In the genomic region with DNA sequence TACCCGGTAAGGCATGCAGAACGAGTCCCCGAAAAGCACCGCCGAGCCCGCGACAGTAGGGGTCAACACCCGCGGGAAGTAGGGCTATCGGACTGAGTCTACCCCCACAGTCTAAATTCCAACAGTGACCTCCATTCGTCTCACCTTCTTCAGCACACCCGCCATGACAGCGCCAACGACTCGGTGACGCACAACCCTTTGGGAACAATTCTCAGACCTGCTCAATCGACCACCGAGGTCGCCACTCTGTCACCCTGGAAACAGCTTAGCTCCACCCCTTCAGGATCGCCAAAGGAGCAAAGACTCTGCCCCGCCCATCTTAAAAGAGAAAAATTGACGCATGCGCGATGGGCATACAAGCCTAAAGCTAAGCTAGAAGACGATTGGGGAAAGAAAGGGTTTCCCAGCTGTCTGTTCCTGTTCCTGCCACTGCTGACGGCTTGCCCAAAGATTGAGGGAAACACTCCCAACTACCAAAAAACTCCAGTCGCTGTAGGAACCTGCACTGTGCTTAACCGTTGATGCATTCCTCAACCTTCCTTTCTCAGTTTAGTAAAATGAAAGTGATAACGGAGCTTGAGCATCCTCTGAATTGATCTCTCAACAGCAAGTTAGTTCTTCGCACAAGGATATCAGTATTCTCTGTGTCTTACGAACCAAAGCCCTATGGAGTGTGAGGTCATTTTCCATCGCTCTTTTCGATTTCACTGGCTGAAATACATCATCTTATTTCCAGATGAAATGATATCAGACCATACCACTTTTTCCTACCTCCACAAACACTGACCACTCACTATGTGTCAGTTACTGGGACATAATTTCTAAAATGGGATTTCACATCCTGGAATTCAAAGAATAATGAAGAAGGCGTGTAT, we compare ENCODE assay signal across 8 cellular contexts. TPM values are rescaled to one million over a fixed set of nuclear protein-coding genes. Genes with fewer than 3 reads are reported as not detected.
DNase-seq lines count a peak whose midpoint lies in the region; ATAC-seq and TF ChIP-seq lines count a peak whose summit lies in the region.

A gene (minus strand): TSS at position 188 of the 875 bp plus-strand sequence. CDS start 23 bp downstream, at position 165.

- POLR2A ChIA-PET in PC-3 (lab: Charles Lee; ENCODE audit: unreplicated experiment): interaction anchor here (0.6 to 0.7 kb wide), 5 partner anchors 30 to 297 kb away, joined by 3 to 6 read pairs (median 5); no protein-coding TSS in a partner anchor

- DNase-seq in DMS53 (lab: John Stamatoyannopoulos, UW) (peak; percentile 100), PC-3 (peak; percentile 98), activated T-cell treated with anti-CD3 and anti-CD28 coated beads for 48 hours (ENCODE audit: low read depth) (peak; percentile 88), epithelial cell of proximal tubule (ENCODE audit: low read depth) (peak; percentile 90), mucosa of descending colon (peak; percentile 94 to 100 (median 95))
- peak; percentile 98 for DNase-seq in Jurkat, Clone E6-1 (ENCODE audit: low read depth, low spot score)
- DNase-seq in stimulated activated CD8-positive, alpha-beta memory T cell treated with anti-CD3 and anti-CD28 coated beads, Interleukin-4, amount 100 ng/mL, for 24 hours (ENCODE audit: low read depth): peak; percentile 92

- H3K9me2 ChIP-seq in PC-3 (replicated peaks; ENCODE audit: low read length): no peaks in the 10 kb centered on the region

- H3K27me3 ChIP-seq in PC-3 (ENCODE audit: low read length): no peaks in the 10 kb centered on the region

- peaks cover 36% of the 10 kb centered on the region for H3K79me2 ChIP-seq in PC-3 (ENCODE audit: low read length)

- H2AFZ ChIP-seq in PC-3 (ENCODE audit: low read length): peak within 1 kb of the TSS; percentile 92

- H4K20me1 ChIP-seq in PC-3 (ENCODE audit: low read length): no peaks in the 10 kb centered on the region

- peak within 1 kb of the TSS; percentile 82 for H3K4me3 ChIP-seq in Jurkat, Clone E6-1 (ENCODE audit: low read length)
- H3K4me3 ChIP-seq in PC-3 (ENCODE audit: low read length) (peak within 1 kb of the TSS; percentile 92), epithelial cell of proximal tubule (ENCODE audit: low read depth, low read length) (peak within 1 kb of the TSS; percentile 90), mucosa of descending colon (peak within 1 kb of the TSS; percentile 86)

- TSS peak; percentile 46 for BruUV-seq in PC-3 (replicated peaks; lab: Mats Ljungman, UMichigan)

- H3K36me3 ChIP-seq in PC-3 (ENCODE audit: low read depth, low read length) (peaks cover under 1% of the 10 kb centered on the region; the same call in 1 of the 2 replicates), mucosa of descending colon (ENCODE audit: low read depth) (no peaks in the 10 kb centered on the region)

- peak within 1 kb of the TSS; percentile 86 for H3K4me2 ChIP-seq in PC-3 (ENCODE audit: low read length)

- H3K4me1 ChIP-seq in PC-3 (ENCODE audit: insufficient read depth, low read length) (0 out of 2 replicates have a peak, but pooled peaks cover 5% of the 10 kb centered on the region), mucosa of descending colon (ENCODE audit: low read depth) (peaks cover 18% of the 10 kb centered on the region)

- TF ChIP-seq CTCF in PC-3 (conservative IDR thresholded peaks at IDR 0.05; ENCODE audit: low read depth, low read length) (no peak), epithelial cell of proximal tubule (conservative IDR thresholded peaks at IDR 0.05; ENCODE audit: low read depth, low read length) (no peak), mucosa of descending colon (IDR thresholded peaks at IDR 0.05) (no peak)

- intact Hi-C loops in PC-3 (cut with micrococcal nuclease) (loop anchor here (1.0 kb wide), 1 partner anchor 23 kb away; no protein-coding TSS in a partner anchor), mucosa of descending colon (cut with DNase I, micrococcal nuclease) (no loop called here)

- no peaks in the 10 kb centered on the region for H3F3A ChIP-seq in PC-3 (ENCODE audit: low read length, unreplicated experiment)

- H3K9me3 ChIP-seq in PC-3 (ENCODE audit: low read length) (no peaks in the 10 kb centered on the region), mucosa of descending colon (no peaks in the 10 kb centered on the region)

- ATAC-seq in GM21717 (IDR thresholded peaks at IDR 0.05; ENCODE audit: unreplicated experiment): peak; percentile 99
- peak; percentile 98 for ATAC-seq in PC-3
- peak; percentile 100 for ATAC-seq in mucosa of descending colon

- peak within 1 kb of the TSS; percentile 91 for H3K9ac ChIP-seq in PC-3 (ENCODE audit: low read length)

- CTCF ChIA-PET in PC-3 (lab: Charles Lee): interaction anchor here (0.8 to 1.5 kb wide), 2 partner anchors 23 to 64 kb away, joined by 4 to 12 read pairs; a partner anchor contains a TSS

- H3K27ac ChIP-seq in PC-3 (ENCODE audit: low read length): peak within 1 kb of the TSS; percentile 62

RNA-seq across cellular contexts. Expression of the gene that starts here (rescaled TPM):
- 64.3 TPM for polyA plus RNA-seq in Jurkat, Clone E6-1 (2012; ENCODE audit: insufficient read depth, insufficient read length)
- 42.7 and 46.9 TPM in 2 replicates for total RNA-seq in PC-3 (2014; rRNA removed)
- 30.1 and 31.4 TPM in 2 replicates for total RNA-seq in epithelial cell of proximal tubule
- 100 to 1,000 TPM in 2 of 3 donors, 10 to 100 TPM in 1; 88.7 to 118 (median 104) TPM for total RNA-seq in mucosa of descending colon

Comparison
In these comparisons a context has a peak if more than half of its experiments do, and no peak if none do; other contexts are left out.
1. Peak in every context shown above with its lines: DNase-seq, ATAC-seq, H3K4me3 ChIP-seq and H3K27ac ChIP-seq.